ENCODE assay signal across 15 cellular contexts in the genomic region with DNA sequence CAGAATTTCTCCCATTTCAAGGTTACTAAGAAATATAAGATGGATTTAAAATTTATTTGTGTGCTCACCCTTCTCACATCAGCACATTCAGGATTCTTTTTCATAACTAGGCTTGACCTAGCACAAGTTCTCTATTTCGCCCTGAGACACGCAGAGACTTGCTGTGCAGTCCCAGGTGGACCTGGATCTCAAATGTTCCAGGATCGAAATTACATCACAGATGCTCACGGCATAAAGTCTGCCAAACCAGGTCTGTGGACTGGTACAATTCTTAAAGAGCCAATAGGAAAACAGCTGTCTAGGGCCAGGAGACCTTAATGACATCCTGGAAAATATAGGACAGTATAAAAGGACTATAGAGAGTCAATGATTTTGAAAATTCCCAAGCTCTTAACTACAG. TPM values are rescaled to one million over a fixed set of nuclear protein-coding genes. Genes with fewer than 3 reads are reported as not detected.
DNase-seq lines count a peak whose midpoint lies in the region; ATAC-seq and TF ChIP-seq lines count a peak whose summit lies in the region.
"Had no signal": no experiment of that assay in that cellular context is flagged by ENCODE, and none has a peak within 500 bp of the region (broad histone marks: within the 10 kb centered on the region; RNA-seq: fewer than 3 reads in every experiment).

No MANE protein-coding gene starts in this region.

- H3K4me1 Mint-ChIP-seq in IgD-negative memory B cell (peaks cover 3 to 8% (median 6%) of the 10 kb centered on the region in 3 donors), natural killer cell (peaks cover 23 to 25% of the 10 kb centered on the region in 2 donors)

- TF ChIP-seq CTCF in BE2C (IDR thresholded peaks at IDR 0.05; ENCODE audit: low read depth, low read length) (no peak), natural killer cell (IDR thresholded peaks at IDR 0.05) (no peak), PC-3 (conservative IDR thresholded peaks at IDR 0.05; ENCODE audit: low read depth, low read length) (no peak)

- H3K4me3 Mint-ChIP-seq in IgD-negative memory B cell (peak overlapping the region in 3 of 4 donors; percentile 52 to 61 (median 56)), natural killer cell (peak overlapping the region; percentile 40)

- BruUV-seq in PC-3 (replicated peaks; lab: Mats Ljungman, UMichigan): no TSS peak

- no peak overlapping the region for H2AFZ ChIP-seq in PC-3 (ENCODE audit: low read length)

- H3K4me3 ChIP-seq in BE2C (ENCODE audit: low read depth, low read length) (peak overlapping the region; percentile 74), PC-3 (ENCODE audit: low read length) (no peak overlapping the region)

- H3K4me1 ChIP-seq in BE2C (peaks cover 18% of the 10 kb centered on the region), PC-3 (ENCODE audit: insufficient read depth, low read length) (no peaks in the 10 kb centered on the region)

- H3K9me3 Mint-ChIP-seq in IgD-negative memory B cell: peaks cover 3 to 11% (median 10%) of the 10 kb centered on the region in 3 donors
- peaks cover 2% of the 10 kb centered on the region in 2 donors for H3K9me3 Mint-ChIP-seq in natural killer cell
- H3K9me3 Mint-ChIP-seq: activated T-helper 2 cell treated with anti-CD3 and anti-CD28 coated beads, Interferon-gamma antibody, Interleukin-2, Interleukin-4, amounts not matched to agents 10 μg/mL and 5 μg/mL and 100 μg/mL, durations not matched to agents 14 hours and 24 hours and 36 hours had no signal

- H3K27ac ChIP-seq in cingulate gyrus (ENCODE audit: low read depth, low read length) (peak overlapping the region; percentile 58), PC-3 (ENCODE audit: low read length) (no peak overlapping the region)
- H3K27ac ChIP-seq: lower lobe of right lung had no signal

- H3K9me2 ChIP-seq in PC-3 (replicated peaks; ENCODE audit: low read length): no peaks in the 10 kb centered on the region

- H3K9me3 ChIP-seq in BE2C (no peaks in the 10 kb centered on the region), PC-3 (ENCODE audit: low read length) (no peaks in the 10 kb centered on the region)
- H3K9me3 ChIP-seq: lower lobe of right lung had no signal

- H3K36me3 Mint-ChIP-seq in IgD-negative memory B cell: no peaks in the 10 kb centered on the region
- peaks cover 7% of the 10 kb centered on the region for H3K36me3 Mint-ChIP-seq in natural killer cell

- no peak overlapping the region for H3K9ac ChIP-seq in PC-3 (ENCODE audit: low read length)

- H3K79me2 ChIP-seq in PC-3 (ENCODE audit: low read length): no peaks in the 10 kb centered on the region

- H3K27ac Mint-ChIP-seq in IgD-negative memory B cell (peak overlapping the region in 1 of 3 donors; percentile 65), natural killer cell (no peak overlapping the region)
- H3K27ac Mint-ChIP-seq: activated CD4-positive, alpha-beta memory T cell treated with anti-CD3 and anti-CD28 coated beads, Interleukin-2, amount 10 ng/mL, durations not matched to agents 7 days and 5 days; activated T-helper 2 cell treated with anti-CD3 and anti-CD28 coated beads, Interferon-gamma antibody, Interleukin-2, Interleukin-4, amounts not matched to agents 10 μg/mL and 5 μg/mL and 100 μg/mL, durations not matched to agents 14 hours and 24 hours and 36 hours; stimulated activated naive CD8-positive, alpha-beta T cell treated with anti-CD3 and anti-CD28 coated beads, Interleukin-15, Interleukin-2, amounts not matched to agents 100 ng/mL and 50 ng/mL, for 24 hours had no signal

- no peaks in the 10 kb centered on the region for H4K20me1 ChIP-seq in PC-3 (ENCODE audit: low read length)

- intact Hi-C loops in natural killer cell (cut with micrococcal nuclease): no loop called here
- intact Hi-C loops in PC-3 (cut with micrococcal nuclease): no loop called here

- H3K27me3 ChIP-seq in BE2C (no peaks in the 10 kb centered on the region), PC-3 (ENCODE audit: low read length) (peaks cover 89% of the 10 kb centered on the region)

- CTCF ChIA-PET in PC-3 (lab: Charles Lee): no interaction called here

- H3K36me3 ChIP-seq in BE2C (no peaks in the 10 kb centered on the region), PC-3 (ENCODE audit: low read depth, low read length) (no peaks in the 10 kb centered on the region)
- H3K36me3 ChIP-seq: lower lobe of right lung had no signal

- POLR2A ChIA-PET in PC-3 (lab: Charles Lee; ENCODE audit: unreplicated experiment): no interaction called here

- H3K4me2 ChIP-seq in PC-3 (ENCODE audit: low read length): no peak overlapping the region

- no peaks in the 10 kb centered on the region for H3F3A ChIP-seq in PC-3 (ENCODE audit: low read length, unreplicated experiment)

- DNase-seq in BE2C: no peak
- no peak for DNase-seq in natural killer cell
- no peak for DNase-seq in CD1c-positive myeloid dendritic cell (ENCODE audit: extremely low spot score)
- DNase-seq in PC-3: no peak
- DNase-seq: activated CD4-positive, alpha-beta memory T cell treated with anti-CD3 and anti-CD28 coated beads, Interleukin-2, amount 10 ng/mL, durations not matched to agents 7 days and 5 days; lower lobe of right lung; NCI-H1930; NK-92 treated with Interleukin-12 subunit alpha and Interleukin-12 subunit beta, amount 100 ng/mL, for 24 hours; SIG-M5 had no signal

- H3K27me3 Mint-ChIP-seq in IgD-negative memory B cell (peaks cover 46% of the 10 kb centered on the region), natural killer cell (ENCODE audit: low read depth in 2 of 2) (peaks cover 47 to 55% of the 10 kb centered on the region in 2 donors)

- no peak for ATAC-seq in natural killer cell
- no peak for ATAC-seq in GM21723 (IDR thresholded peaks at IDR 0.05; ENCODE audit: unreplicated experiment)
- ATAC-seq in SK-N-SH treated with all-trans-retinoic acid at 6 μM for 48 hours: no peak
- ATAC-seq in PC-3: no peak
- ATAC-seq: lower lobe of right lung had no signal

TF ChIP-seq in SK-N-SH treated with all-trans-retinoic acid at 6 μM for 48 hours, 23 proteins besides CTCF, POLR2A, EP300 and RAD21 (continues in another document):
- no peak for TF ChIP-seq BACH2 (CRISPR knock-in tag; IDR thresholded peaks at IDR 0.05; ENCODE audit: borderline replicate concordance)
- no peak for TF ChIP-seq TCF4 (CRISPR knock-in tag; IDR thresholded peaks at IDR 0.05; ENCODE audit: borderline replicate concordance)
- TF ChIP-seq RARB (CRISPR knock-in tag; IDR thresholded peaks at IDR 0.05): no peak
- no peak for TF ChIP-seq ZNF8 (CRISPR knock-in tag; IDR thresholded peaks at IDR 0.05)
- TF ChIP-seq ARNTL (CRISPR knock-in tag; IDR thresholded peaks at IDR 0.05; ENCODE audit: borderline replicate concordance, low read depth): no peak
- no peak for TF ChIP-seq PPARA (CRISPR knock-in tag; IDR thresholded peaks at IDR 0.05; ENCODE audit: borderline replicate concordance)
- TF ChIP-seq, protein P1, sequence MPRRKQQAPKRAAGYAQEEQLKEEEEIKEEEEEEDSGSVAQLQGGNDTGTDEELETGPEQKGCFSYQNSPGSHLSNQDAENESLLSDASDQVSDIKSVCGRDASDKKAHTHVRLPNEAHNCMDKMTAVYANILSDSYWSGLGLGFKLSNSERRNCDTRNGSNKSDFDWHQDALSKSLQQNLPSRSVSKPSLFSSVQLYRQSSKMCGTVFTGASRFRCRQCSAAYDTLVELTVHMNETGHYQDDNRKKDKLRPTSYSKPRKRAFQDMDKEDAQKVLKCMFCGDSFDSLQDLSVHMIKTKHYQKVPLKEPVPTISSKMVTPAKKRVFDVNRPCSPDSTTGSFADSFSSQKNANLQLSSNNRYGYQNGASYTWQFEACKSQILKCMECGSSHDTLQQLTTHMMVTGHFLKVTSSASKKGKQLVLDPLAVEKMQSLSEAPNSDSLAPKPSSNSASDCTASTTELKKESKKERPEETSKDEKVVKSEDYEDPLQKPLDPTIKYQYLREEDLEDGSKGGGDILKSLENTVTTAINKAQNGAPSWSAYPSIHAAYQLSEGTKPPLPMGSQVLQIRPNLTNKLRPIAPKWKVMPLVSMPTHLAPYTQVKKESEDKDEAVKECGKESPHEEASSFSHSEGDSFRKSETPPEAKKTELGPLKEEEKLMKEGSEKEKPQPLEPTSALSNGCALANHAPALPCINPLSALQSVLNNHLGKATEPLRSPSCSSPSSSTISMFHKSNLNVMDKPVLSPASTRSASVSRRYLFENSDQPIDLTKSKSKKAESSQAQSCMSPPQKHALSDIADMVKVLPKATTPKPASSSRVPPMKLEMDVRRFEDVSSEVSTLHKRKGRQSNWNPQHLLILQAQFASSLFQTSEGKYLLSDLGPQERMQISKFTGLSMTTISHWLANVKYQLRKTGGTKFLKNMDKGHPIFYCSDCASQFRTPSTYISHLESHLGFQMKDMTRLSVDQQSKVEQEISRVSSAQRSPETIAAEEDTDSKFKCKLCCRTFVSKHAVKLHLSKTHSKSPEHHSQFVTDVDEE (CRISPR knock-in tag; IDR thresholded peaks at IDR 0.05): no peak
- TF ChIP-seq, protein P2, sequence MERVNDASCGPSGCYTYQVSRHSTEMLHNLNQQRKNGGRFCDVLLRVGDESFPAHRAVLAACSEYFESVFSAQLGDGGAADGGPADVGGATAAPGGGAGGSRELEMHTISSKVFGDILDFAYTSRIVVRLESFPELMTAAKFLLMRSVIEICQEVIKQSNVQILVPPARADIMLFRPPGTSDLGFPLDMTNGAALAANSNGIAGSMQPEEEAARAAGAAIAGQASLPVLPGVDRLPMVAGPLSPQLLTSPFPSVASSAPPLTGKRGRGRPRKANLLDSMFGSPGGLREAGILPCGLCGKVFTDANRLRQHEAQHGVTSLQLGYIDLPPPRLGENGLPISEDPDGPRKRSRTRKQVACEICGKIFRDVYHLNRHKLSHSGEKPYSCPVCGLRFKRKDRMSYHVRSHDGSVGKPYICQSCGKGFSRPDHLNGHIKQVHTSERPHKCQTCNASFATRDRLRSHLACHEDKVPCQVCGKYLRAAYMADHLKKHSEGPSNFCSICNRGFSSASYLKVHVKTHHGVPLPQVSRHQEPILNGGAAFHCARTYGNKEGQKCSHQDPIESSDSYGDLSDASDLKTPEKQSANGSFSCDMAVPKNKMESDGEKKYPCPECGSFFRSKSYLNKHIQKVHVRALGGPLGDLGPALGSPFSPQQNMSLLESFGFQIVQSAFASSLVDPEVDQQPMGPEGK (CRISPR knock-in tag; IDR thresholded peaks at IDR 0.05; ENCODE audit: borderline replicate concordance): no peak
- no peak for TF ChIP-seq ZNF565 (CRISPR knock-in tag; conservative IDR thresholded peaks at IDR 0.05; ENCODE audit: low read depth)
- TF ChIP-seq ESRRG (CRISPR knock-in tag; IDR thresholded peaks at IDR 0.05): no peak
- TF ChIP-seq TOX (CRISPR knock-in tag; IDR thresholded peaks at IDR 0.05; ENCODE audit: borderline replicate concordance): no peak

RNA-seq across cellular contexts. Expression of a gene that starts 2.2 kb away (rescaled TPM):
- polyA plus RNA-seq in BE2C (2012; ENCODE audit: insufficient read depth, insufficient read length, low read depth): 7.0 TPM
- polyA plus RNA-seq in IgD-negative memory B cell: not detected
- total RNA-seq in natural killer cell (under 1 TPM in 2 of 3 donors, not detected in 1; 0.02 to 0.90 TPM), PC-3 (2014; rRNA removed) (under 0.01 TPM in 1 of 2 replicates, not detected in the other)
- total RNA-seq: activated CD4-positive, alpha-beta memory T cell treated with anti-CD3 and anti-CD28 coated beads, Interleukin-2, amount 10 ng/mL, durations not matched to agents 7 days and 5 days; activated T-helper 2 cell treated with anti-CD3 and anti-CD28 coated beads, Interferon-gamma antibody, Interleukin-2, Interleukin-4, amounts not matched to agents 10 μg/mL and 5 μg/mL and 100 μg/mL, durations not matched to agents 14 hours and 24 hours and 36 hours had no signal
